ENCODE assay signal across 8 cellular contexts in genomic region chr6:32175711-32176475, GRCh38. TPM values are rescaled to one million over a fixed set of nuclear protein-coding genes. Genes with fewer than 3 reads are reported as not detected.
DNase-seq lines count a peak whose midpoint lies in the region; ATAC-seq and TF ChIP-seq lines count a peak whose summit lies in the region.

Gene AGPAT1 (minus strand): TSS chr6:32176084. CDS start chr6:32171496, 4,588 bp downstream.

- H3K27ac ChIP-seq in esophagus squamous epithelium, result peak within 1 kb of the TSS; percentile 90 to 97 (median 96)

- H3K9me3 ChIP-seq in esophagus squamous epithelium, result no peaks in the 10 kb centered on the region

- H3K4me3 ChIP-seq in esophagus squamous epithelium, result peak within 1 kb of the TSS; percentile 66 to 96 (median 90)

- intact Hi-C loops in activated T-helper 1 cell treated with anti-CD3 and anti-CD28 coated beads, Interleukin-12 subunit alpha, Interleukin-12 subunit beta, Interleukin-2, Interleukin-4 antibody, amounts not matched to agents 30 ng/mL and 10 ng/mL and 1 ng/mL, durations not matched to agents 14 hours and 24 hours and 36 hours (cut with micrococcal nuclease), result loop anchor here (1.0 to 10.0 kb wide), 10 partner anchors 22 to 1849 kb away; partner anchors contain the start of genes BRD2, CUTA, EHMT2 and GPANK1
- intact Hi-C loops in esophagus squamous epithelium (cut with DNase I), result no loop called here

- H3K4me3 Mint-ChIP-seq in activated T-helper 1 cell treated with anti-CD3 and anti-CD28 coated beads, Interleukin-12 subunit alpha, Interleukin-12 subunit beta, Interleukin-2, Interleukin-4 antibody, amounts not matched to agents 30 ng/mL and 10 ng/mL and 1 ng/mL, durations not matched to agents 14 hours and 24 hours and 36 hours, result peak within 1 kb of the TSS; percentile 95

- TF ChIP-seq CTCF in esophagus squamous epithelium (IDR thresholded peaks at IDR 0.05), result no peak

- peak; percentile 40 for ATAC-seq in GM21576 (IDR thresholded peaks at IDR 0.05; ENCODE audit: unreplicated experiment)

- H3K36me3 ChIP-seq in esophagus squamous epithelium, result peaks cover 0 to 23% (median under 1%) of the 10 kb centered on the region in 3 donors

- peak within 1 kb of the TSS; percentile 94 for H3K27ac Mint-ChIP-seq in activated T-helper 1 cell treated with anti-CD3 and anti-CD28 coated beads, Interleukin-12 subunit alpha, Interleukin-12 subunit beta, Interleukin-2, Interleukin-4 antibody, amounts not matched to agents 30 ng/mL and 10 ng/mL and 1 ng/mL, durations not matched to agents 14 hours and 24 hours and 36 hours

- peaks cover 27 to 72% (median 38%) of the 10 kb centered on the region in 3 donors for H3K4me1 ChIP-seq in esophagus squamous epithelium

- no peaks in the 10 kb centered on the region for H3K27me3 Mint-ChIP-seq in activated T-helper 1 cell treated with anti-CD3 and anti-CD28 coated beads, Interleukin-12 subunit alpha, Interleukin-12 subunit beta, Interleukin-2, Interleukin-4 antibody, amounts not matched to agents 30 ng/mL and 10 ng/mL and 1 ng/mL, durations not matched to agents 14 hours and 24 hours and 36 hours (ENCODE audit: insufficient read depth)

- peak in 2 of 4 donors; percentile 43 to 73 for TF ChIP-seq POLR2A in esophagus squamous epithelium (IDR thresholded peaks at IDR 0.05)

- H3K27me3 ChIP-seq in esophagus squamous epithelium, result no peaks in the 10 kb centered on the region

- DNase-seq in COLO829 (ENCODE audit: low spot score), result peak; percentile 96
- peak; percentile 96 for DNase-seq in LoVo (ENCODE audit: low spot score)
- DNase-seq in RPMI8226, result peak; percentile 98
- DNase-seq in activated T-helper 1 cell treated with anti-CD3 and anti-CD28 coated beads, Interleukin-12 subunit alpha, Interleukin-12 subunit beta, Interleukin-2, Interleukin-4 antibody, amounts not matched to agents 30 ng/mL and 10 ng/mL and 1 ng/mL, durations not matched to agents 14 hours and 24 hours and 36 hours (ENCODE audit: low spot score), result peak; percentile 95
- DNase-seq in esophagus squamous epithelium (lab: John Stamatoyannopoulos, UW), result peak; percentile 51
- DNase-seq in myocyte (ENCODE audit: low read depth), result peak; percentile 98
- peak; percentile 95 for DNase-seq in stimulated activated CD8-positive, alpha-beta memory T cell treated with anti-CD3 and anti-CD28 coated beads, Interleukin-7, amount 100 ng/mL, for 24 hours (ENCODE audit: low read depth)

- WGBS in esophagus squamous epithelium, 2 donors, result 1 to 2% methylated on average over 16 to 18 of the region's 27 CpGs

- H3K9me3 Mint-ChIP-seq in activated T-helper 1 cell treated with anti-CD3 and anti-CD28 coated beads, Interleukin-12 subunit alpha, Interleukin-12 subunit beta, Interleukin-2, Interleukin-4 antibody, amounts not matched to agents 30 ng/mL and 10 ng/mL and 1 ng/mL, durations not matched to agents 14 hours and 24 hours and 36 hours, result no peaks in the 10 kb centered on the region

- peaks cover 60% of the 10 kb centered on the region for H3K4me1 Mint-ChIP-seq in activated T-helper 1 cell treated with anti-CD3 and anti-CD28 coated beads, Interleukin-12 subunit alpha, Interleukin-12 subunit beta, Interleukin-2, Interleukin-4 antibody, amounts not matched to agents 30 ng/mL and 10 ng/mL and 1 ng/mL, durations not matched to agents 14 hours and 24 hours and 36 hours (ENCODE audit: low read depth)

- H3K36me3 Mint-ChIP-seq in activated T-helper 1 cell treated with anti-CD3 and anti-CD28 coated beads, Interleukin-12 subunit alpha, Interleukin-12 subunit beta, Interleukin-2, Interleukin-4 antibody, amounts not matched to agents 30 ng/mL and 10 ng/mL and 1 ng/mL, durations not matched to agents 14 hours and 24 hours and 36 hours (ENCODE audit: low read depth), result peaks cover 17% of the 10 kb centered on the region

RNA-seq across cellular contexts. Expression of gene AGPAT1, which starts in this region (rescaled TPM):
- 34.5 and 35.6 TPM in 2 replicates for total RNA-seq in activated T-helper 1 cell treated with anti-CD3 and anti-CD28 coated beads, Interleukin-12 subunit alpha, Interleukin-12 subunit beta, Interleukin-2, Interleukin-4 antibody, amounts not matched to agents 30 ng/mL and 10 ng/mL and 1 ng/mL, durations not matched to agents 14 hours and 24 hours and 36 hours
- total RNA-seq in esophagus squamous epithelium (10 to 100 TPM; 17.6 to 34.0 (median 19.1) TPM), myocyte (68.2 and 79.2 TPM in 2 replicates)
- polyA plus RNA-seq in myocyte (2012), result 93.8 TPM

Comparison
In these comparisons a context has a peak if more than half of its experiments do, and no peak if none do; other contexts are left out.
1. Peak in every context shown above with its lines: DNase-seq, ATAC-seq, H3K4me3 ChIP-seq and H3K27ac ChIP-seq.